ENCODE assay signal across 37 cellular contexts in the genomic region with DNA sequence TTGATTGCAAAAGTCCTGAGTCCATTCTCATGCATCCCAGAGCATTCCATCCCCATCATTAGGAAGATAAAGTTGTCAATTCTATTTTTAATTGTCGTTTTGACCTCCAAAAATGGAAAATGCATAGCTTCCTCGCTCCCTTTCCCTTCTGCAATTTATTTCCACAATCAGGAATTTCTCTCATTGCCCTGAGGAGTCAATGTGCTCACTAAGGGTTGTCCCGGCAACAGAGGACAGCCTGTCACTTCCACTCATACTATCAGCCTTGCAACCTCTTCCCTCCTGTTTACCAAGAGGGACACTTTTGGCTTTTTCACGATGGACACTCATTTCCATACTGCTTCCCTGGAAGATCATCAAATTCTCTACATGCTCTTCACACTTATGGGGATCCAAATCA.
"Had no signal": no experiment of that assay in that cellular context is flagged by ENCODE, and none has a peak within 500 bp of the region (broad histone marks: within the 10 kb centered on the region; RNA-seq: fewer than 3 reads in every experiment).

No MANE protein-coding gene starts in this region.

- ATAC-seq: activated naive CD4-positive, alpha-beta T cell treated with anti-CD3 and anti-CD28 coated beads, Interleukin-2, amount 50 U/mL, for 72 hours; activated T-cell treated with anti-CD3 and anti-CD28 coated beads, Interleukin-2, amount 50 U/mL, for 4 hours; body of pancreas; PC-3; Right ventricle myocardium inferior; SK-N-SH treated with all-trans-retinoic acid at 6 μM for 48 hours; T-cell; T-helper 17 cell had no signal

- H3K27ac ChIP-seq: adrenal gland, body of pancreas, breast epithelium, Peyer's patch, RWPE1, VCaP had no signal

- H3K4me1 ChIP-seq: adrenal gland, body of pancreas, breast epithelium, Peyer's patch had no signal

- H3K9me3 ChIP-seq: adrenal gland, body of pancreas, breast epithelium, MG63, Peyer's patch had no signal

- DNase-seq: activated B cell treated with CpG ODN at 0.5 μM for 24 hours; activated CD4-positive, alpha-beta memory T cell treated with anti-CD3 and anti-CD28 coated beads for 36 hours; activated CD4-positive, alpha-beta T cell treated with anti-CD3 and anti-CD28 coated beads for 4 hours; activated CD4-positive, alpha-beta T cell treated with anti-CD3 and anti-CD28 coated beads, Interleukin-2, amount 50 U/mL, for 1 hour; activated CD4-positive, CD25-positive, alpha-beta regulatory T cell treated with anti-CD3 and anti-CD28 coated beads, Interleukin-2, amount 50 U/mL, for 72 hours; activated CD8-positive, alpha-beta memory T cell treated with anti-CD3 and anti-CD28 coated beads, Interleukin-2, amount 50 U/mL, for 4 hours; activated gamma-delta T cell treated with Interleukin-2 at 50 U/mL for 16 hours; activated naive CD4-positive, alpha-beta T cell treated with anti-CD3 and anti-CD28 coated beads for 36 hours; activated T-cell treated with anti-CD3 and anti-CD28 coated beads for 4 hours; activated T-cell treated with anti-CD3 and anti-CD28 coated beads, Interleukin-2, amount 50 U/mL, for 4 hours; adrenal gland; body of pancreas; caudate nucleus; cerebellar nuclear complex; Kasumi-1; KG1; MG63; NCI-H1048; NCI-H1105 treated with DMSO at 0.1 percent for 48 hours; NCI-H187; NCI-H2029 treated with DMSO at 0.1 percent for 48 hours; NCI-H2227 treated with DMSO at 0.1 percent for 48 hours; NCI-H446; NCI-H510A treated with DMSO at 0.1 percent for 48 hours; NCI-H526 treated with DMSO at 0.1 percent for 48 hours; NK-92 treated with Interleukin-12 subunit alpha and Interleukin-12 subunit beta, amount 100 ng/mL, for 24 hours; PC-3; Peyer's patch; SIG-M5; T-cell; T-helper 17 cell had no signal

- H3K4me3 ChIP-seq: adrenal gland, body of pancreas, breast epithelium, MG63, Peyer's patch had no signal

- H3K36me3 ChIP-seq: adrenal gland, breast epithelium, MG63 had no signal

- H3K27me3 ChIP-seq: adrenal gland, body of pancreas, breast epithelium, MG63, Peyer's patch had no signal
